In the genomic region with DNA sequence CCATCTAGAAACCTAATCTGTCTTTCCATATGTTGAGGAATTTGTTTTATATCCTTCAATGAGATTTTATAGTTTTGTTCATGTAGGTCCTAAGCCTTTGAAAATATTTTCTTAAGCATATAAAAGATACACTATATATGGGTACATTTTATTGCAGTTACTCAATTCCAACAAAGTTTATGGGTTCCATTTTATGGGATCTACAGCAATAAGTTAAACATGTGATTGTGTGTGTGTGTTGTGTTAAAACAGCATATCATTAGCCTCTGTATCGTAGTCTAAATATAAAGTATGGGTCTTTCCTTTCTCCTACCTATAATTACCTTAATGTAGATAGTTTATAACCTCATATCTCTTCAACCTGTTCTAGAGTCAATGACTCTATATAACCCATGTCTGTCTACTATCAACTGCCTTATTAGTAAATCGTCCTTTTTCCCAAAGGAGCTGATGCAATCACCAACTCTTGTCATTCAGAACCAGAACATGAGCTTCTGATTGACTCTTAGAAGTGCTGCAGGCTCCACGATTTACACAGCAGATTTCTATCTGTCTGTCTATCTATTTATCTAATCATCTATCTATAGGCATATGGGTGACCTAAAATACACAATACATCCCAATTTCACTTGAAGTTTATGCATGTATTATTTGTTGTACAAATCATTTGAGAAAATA, we compare ENCODE assay signal across 17 cellular contexts.
DNase-seq lines count a peak whose midpoint lies in the region; ATAC-seq, FAIRE-seq and TF ChIP-seq lines count a peak whose summit lies in the region.
"Had no signal": no experiment of that assay in that cellular context is flagged by ENCODE, and none has a peak within 500 bp of the region (broad histone marks: within the 10 kb centered on the region; RNA-seq: fewer than 3 reads in every experiment).

No MANE protein-coding gene starts in this region.

- H3K23ac ChIP-seq in H1 (ENCODE audit: insufficient read length), result no peak overlapping the region
- no peak overlapping the region for H3K23ac ChIP-seq in trophoblast cell (ENCODE audit: low read length)

- H4K8ac ChIP-seq in H1 (ENCODE audit: extremely low read depth, insufficient read depth, low read length), result no peak overlapping the region
- H4K8ac ChIP-seq in trophoblast cell (ENCODE audit: low read depth, low read length), result no peak overlapping the region

- no peak for TF ChIP-seq RAD21 in H1 (IDR thresholded peaks at IDR 0.05 in 1 of 2, conservative IDR thresholded peaks at IDR 0.05 in 1 of 2; ENCODE audit: low read depth in 2 of 2, low read length in 2 of 2)

- H3K4me3 ChIP-seq in H1 (ENCODE audit: extremely low read depth in 1 of 4, insufficient read depth in 2 of 4, low read depth in 3 of 4, low read length in 4 of 4) (no peak overlapping the region), trophoblast cell (ENCODE audit: low read depth, low read length) (no peak overlapping the region), lower leg skin (ENCODE audit: low read depth, poor library complexity, severe bottlenecking) (no peak overlapping the region)
- H3K4me3 ChIP-seq: SJCRH30 had no signal

- H3K36me3 ChIP-seq in H1 (ENCODE audit: control insufficient read depth in 2 of 4, insufficient read depth in 4 of 4, low read length in 3 of 4) (no peaks in the 10 kb centered on the region), trophoblast cell (ENCODE audit: control insufficient read depth in 1 of 2, insufficient read depth in 2 of 2, low read length in 2 of 2) (no peaks in the 10 kb centered on the region)
- H3K36me3 ChIP-seq: SJCRH30 had no signal

- intact Hi-C loops in lower leg skin (cut with DNase I; ENCODE audit: low total_unique reads), result no loop called here

- TF ChIP-seq CTCF in H1 (IDR thresholded peaks at IDR 0.05; ENCODE audit: control extremely low read depth in 1 of 3, insufficient read depth in 1 of 3, low read depth in 1 of 3, low read length in 3 of 3) (no peak), lower leg skin (IDR thresholded peaks at IDR 0.05) (no peak)

- no peak for FAIRE-seq in H1 (lab: Jason Lieb, UNC)

- H3K4me2 ChIP-seq in H1 (ENCODE audit: insufficient read depth in 1 of 2, low read depth in 2 of 2, low read length in 2 of 2) (no peak overlapping the region), trophoblast cell (ENCODE audit: low read length) (no peak overlapping the region)

- no peak for TF ChIP-seq EP300 in H1 (IDR thresholded peaks at IDR 0.05; ENCODE audit: borderline replicate concordance in 1 of 2, low read depth in 2 of 2, low read length in 2 of 2)

- H2BK20ac ChIP-seq in H1 (ENCODE audit: low read length), result no peak overlapping the region

- H2BK120ac ChIP-seq in H1 (replicated peaks; ENCODE audit: low read depth, low read length), result no peak overlapping the region
- no peak overlapping the region for H2BK120ac ChIP-seq in trophoblast cell (ENCODE audit: insufficient read depth, low read length, poor library complexity)

- H3K14ac ChIP-seq in H1 (ENCODE audit: insufficient read length) (no peak overlapping the region), trophoblast cell (ENCODE audit: low read length) (no peak overlapping the region)

- H2AFZ ChIP-seq in H1 (ENCODE audit: low read length) (peak overlapping the region; percentile 70), trophoblast cell (ENCODE audit: insufficient read depth, low read length, poor library complexity) (no peak overlapping the region)

- no peak overlapping the region for H3K27ac ChIP-seq in H1 (ENCODE audit: low read depth, low read length)
- no peak overlapping the region for H3K27ac ChIP-seq in trophoblast cell (ENCODE audit: low read depth, low read length)
- H3K27ac ChIP-seq: 22Rv1, SJCRH30 had no signal

- no peaks in the 10 kb centered on the region for H3K4me1 ChIP-seq in H1 (replicated peaks in 1 of 4; ENCODE audit: control insufficient read depth in 3 of 4, insufficient read depth in 4 of 4, low read length in 3 of 4)
- H3K4me1 ChIP-seq in trophoblast cell (ENCODE audit: control insufficient read depth in 1 of 2, insufficient read depth in 2 of 2, low read length in 2 of 2), result peaks cover 0 to 3% of the 10 kb centered on the region in 2 experiments
- H3K4me1 ChIP-seq: SJCRH30 had no signal

- no peak overlapping the region for H4K5ac ChIP-seq in H1 (ENCODE audit: insufficient read length, low read depth, low read length)

- no peaks in the 10 kb centered on the region for H3K23me2 ChIP-seq in H1 (ENCODE audit: low read depth, low read length)

- H3K9me3 ChIP-seq in H1 (ENCODE audit: insufficient read depth in 2 of 2, low read depth in 1 of 2, low read length in 1 of 2) (no peaks in the 10 kb centered on the region), trophoblast cell (ENCODE audit: insufficient read depth, low read depth, low read length) (no peaks in the 10 kb centered on the region)
- H3K9me3 ChIP-seq: SJCRH30 had no signal

- WGBS in H1 (ENCODE audit: extremely low coverage in 1 of 2, insufficient coverage in 1 of 2, insufficient read length in 1 of 2, insufficient replicate concordance in 2 of 2, low coverage in 1 of 2, low lambda C conversion rate in 2 of 2, missing lambda C conversion rate in 1 of 2), 2 experiments, result 93% methylated on average over 3 of the region's 3 CpGs; no CpG with 5 or more reads in 1 of the 2 experiments
- WGBS in trophoblast cell (ENCODE audit: extremely low coverage, insufficient coverage, insufficient read length), result no CpG with 5 or more reads among the region's 3 CpGs
- WGBS in lower leg skin, 2 donors, result 76 to 80% methylated on average over 3 of the region's 3 CpGs

- H4K12ac ChIP-seq in trophoblast cell (ENCODE audit: low read depth, low read length), result no peak overlapping the region

- H3K18ac ChIP-seq in H1 (ENCODE audit: extremely low read depth, low read length), result no peak overlapping the region
- no peak overlapping the region for H3K18ac ChIP-seq in trophoblast cell (ENCODE audit: low read length)

- H3K9ac ChIP-seq in H1 (replicated peaks in 1 of 4; ENCODE audit: extremely low read depth in 1 of 4, low read depth in 3 of 4, low read length in 3 of 4) (no peak overlapping the region), trophoblast cell (ENCODE audit: low read length) (no peak overlapping the region)

- H3K56ac ChIP-seq in H1 (replicated peaks; ENCODE audit: insufficient read length, low read depth, low read length), result no peak overlapping the region

- H4K91ac ChIP-seq in H1 (replicated peaks; ENCODE audit: insufficient read length, low read length) (no peak overlapping the region), trophoblast cell (ENCODE audit: low read depth, low read length) (no peak overlapping the region)

- no peak overlapping the region for H2BK15ac ChIP-seq in H1 (ENCODE audit: low read length)

- H3K4ac ChIP-seq in H1 (replicated peaks; ENCODE audit: insufficient read length, low read depth, low read length) (no peak overlapping the region), trophoblast cell (ENCODE audit: low read depth, low read length) (no peak overlapping the region)

- peak; percentile 42 for DNase-seq in DMS 273 (lab: John Stamatoyannopoulos, UW; ENCODE audit: unreplicated experiment)
- no peak for DNase-seq in DMS 273 treated with DMSO at 0.1 percent for 48 hours (lab: John Stamatoyannopoulos, UW)
- DNase-seq in NCI-H69 (lab: John Stamatoyannopoulos, UW), result peak; percentile 78
- DNase-seq in H1 (ENCODE audit: low read depth in 1 of 2, low spot score in 2 of 2), result no peak
- peak; percentile 7 to 54 for DNase-seq in trophoblast cell
- no peak for DNase-seq in lower leg skin (ENCODE audit: low spot score in 2 of 2)
- DNase-seq: Calu3; CD4-positive, alpha-beta memory T cell; DMS79; NCI-H2029; NCI-H2227 treated with DMSO at 0.1 percent for 48 hours; RPMI8226; SJCRH30; SW 1271 had no signal

- TF ChIP-seq POLR2A in H1 (IDR thresholded peaks at IDR 0.05; ENCODE audit: control extremely low read depth in 1 of 2, low read depth in 2 of 2, low read length in 2 of 2) (no peak), lower leg skin (IDR thresholded peaks at IDR 0.05) (no peak)

- H2AK5ac ChIP-seq in H1 (ENCODE audit: low read depth, low read length) (no peak overlapping the region), trophoblast cell (ENCODE audit: low read length) (no peak overlapping the region)

- H4K20me1 ChIP-seq in H1 (replicated peaks in 1 of 2; ENCODE audit: control insufficient read depth in 1 of 2, insufficient read depth in 2 of 2, low read length in 2 of 2), result no peaks in the 10 kb centered on the region

- H3K79me1 ChIP-seq in H1 (ENCODE audit: low read depth, low read length) (no peaks in the 10 kb centered on the region), trophoblast cell (ENCODE audit: low read length) (no peaks in the 10 kb centered on the region)

- no peaks in the 10 kb centered on the region; a peak in 1 of 7 replicates for H3K27me3 ChIP-seq in H1 (replicated peaks in 1 of 4; ENCODE audit: control insufficient read depth in 3 of 4, extremely low read depth in 1 of 4, insufficient read depth in 3 of 4, low read length in 3 of 4)
- no peaks in the 10 kb centered on the region for H3K27me3 ChIP-seq in trophoblast cell (ENCODE audit: insufficient read depth, low read length)
- H3K27me3 ChIP-seq: SJCRH30 had no signal

- ATAC-seq in GM18868 (IDR thresholded peaks at IDR 0.05; ENCODE audit: unreplicated experiment) (no peak), HG03457 (IDR thresholded peaks at IDR 0.05; ENCODE audit: unreplicated experiment) (no peak)

- no peak overlapping the region for H2BK12ac ChIP-seq in H1 (ENCODE audit: low read depth, low read length)
- no peak overlapping the region for H2BK12ac ChIP-seq in trophoblast cell (ENCODE audit: low read length)

- H3K79me2 ChIP-seq in H1 (ENCODE audit: control insufficient read depth in 1 of 2, insufficient read depth in 2 of 2, low read length in 2 of 2) (no peaks in the 10 kb centered on the region), trophoblast cell (ENCODE audit: control insufficient read depth, insufficient read depth, low read length, poor library complexity) (no peaks in the 10 kb centered on the region)

- POLR2A ChIA-PET in H1 (lab: Charles Lee; ENCODE audit: partially characterized antibody), result interaction anchor here (0.6 kb wide), 1 partner anchor 11 kb away, joined by 3 read pairs; no protein-coding TSS in a partner anchor

- CTCF ChIA-PET in H1 (lab: Charles Lee; ENCODE audit: partially characterized antibody), result interaction anchor here (0.7 kb wide), 1 partner anchor 766 kb away, joined by 3 read pairs; no protein-coding TSS in a partner anchor

- H2BK5ac ChIP-seq in H1 (ENCODE audit: low read depth, low read length) (no peak overlapping the region), trophoblast cell (ENCODE audit: low read depth, low read length, poor library complexity) (no peak overlapping the region)

TF ChIP-seq in H1, 55 proteins besides CTCF, POLR2A, EP300 and RAD21 (continues in another document):
- TF ChIP-seq KDM5A (IDR thresholded peaks at IDR 0.05; ENCODE audit: low read length), result no peak

Comparison
In these comparisons a context has a peak if more than half of its experiments do, and no peak if none do; other contexts are left out.
1. DNase-seq: peak in DMS 273 (single experiment), NCI-H69 (single experiment) and trophoblast cell (2 of 2); none in DMS 273 treated with DMSO at 0.1 percent for 48 hours (single experiment), H1 (0 of 2) and lower leg skin (0 of 2).